ENCODE assay signal across 1 cellular context in the genomic region with DNA sequence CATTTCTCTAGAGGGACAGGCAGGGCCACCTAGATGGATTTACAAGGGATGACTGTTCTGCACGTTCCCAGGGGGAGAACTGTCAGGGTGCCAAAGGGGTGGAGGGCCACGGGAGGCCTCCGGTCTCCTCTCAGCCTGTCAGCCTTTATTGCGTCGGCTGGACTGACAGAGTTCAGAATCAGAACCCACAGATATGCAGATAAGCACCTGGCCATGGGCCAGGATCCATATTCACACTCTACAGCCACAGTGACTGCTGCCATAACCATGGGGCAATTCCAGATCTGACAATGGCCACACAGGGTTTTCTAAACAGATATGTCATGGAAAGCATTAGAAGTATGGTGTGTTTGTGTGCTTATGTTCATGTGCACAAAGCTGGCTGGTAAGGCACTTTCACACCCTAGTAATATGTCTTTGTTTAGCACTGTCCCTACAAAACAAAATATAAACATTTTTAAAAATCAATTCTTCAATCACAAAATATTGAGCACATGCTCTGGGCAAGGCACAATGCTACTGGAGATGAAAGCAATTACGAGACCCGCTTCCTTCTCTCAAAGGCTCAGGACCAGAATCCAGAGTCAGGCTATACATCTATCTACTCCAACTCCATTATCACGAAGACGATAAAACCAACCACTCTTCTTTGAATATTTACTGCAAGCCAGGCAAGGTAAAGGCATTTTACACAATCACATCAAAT.
TF ChIP-seq lines count a peak whose summit lies in the region.

No MANE protein-coding gene starts in this region.

TF ChIP-seq in HepG2, 621 proteins besides CTCF, POLR2A, EP300 and RAD21 (continued from another document and continues in another):
- TF ChIP-seq, protein P1, sequence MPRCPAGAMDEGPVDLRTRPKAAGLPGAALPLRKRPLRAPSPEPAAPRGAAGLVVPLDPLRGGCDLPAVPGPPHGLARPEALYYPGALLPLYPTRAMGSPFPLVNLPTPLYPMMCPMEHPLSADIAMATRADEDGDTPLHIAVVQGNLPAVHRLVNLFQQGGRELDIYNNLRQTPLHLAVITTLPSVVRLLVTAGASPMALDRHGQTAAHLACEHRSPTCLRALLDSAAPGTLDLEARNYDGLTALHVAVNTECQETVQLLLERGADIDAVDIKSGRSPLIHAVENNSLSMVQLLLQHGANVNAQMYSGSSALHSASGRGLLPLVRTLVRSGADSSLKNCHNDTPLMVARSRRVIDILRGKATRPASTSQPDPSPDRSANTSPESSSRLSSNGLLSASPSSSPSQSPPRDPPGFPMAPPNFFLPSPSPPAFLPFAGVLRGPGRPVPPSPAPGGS (CRISPR knock-in tag; IDR thresholded peaks at IDR 0.05): no peak
- no peak for TF ChIP-seq WIZ (CRISPR knock-in tag; IDR thresholded peaks at IDR 0.05)
- no peak for TF ChIP-seq ZNF160 (CRISPR knock-in tag; IDR thresholded peaks at IDR 0.05)
- TF ChIP-seq ZBTB7A (CRISPR knock-in tag; IDR thresholded peaks at IDR 0.05): 0 out of 2 replicates have a peak, but pooled peaks have one; percentile 52
- no peak for TF ChIP-seq MBD4 (IDR thresholded peaks at IDR 0.05; ENCODE audit: borderline replicate concordance, low read length)
- peak; percentile 61 for TF ChIP-seq MXD4 (CRISPR knock-in tag; IDR thresholded peaks at IDR 0.05)
- TF ChIP-seq, protein P2, sequence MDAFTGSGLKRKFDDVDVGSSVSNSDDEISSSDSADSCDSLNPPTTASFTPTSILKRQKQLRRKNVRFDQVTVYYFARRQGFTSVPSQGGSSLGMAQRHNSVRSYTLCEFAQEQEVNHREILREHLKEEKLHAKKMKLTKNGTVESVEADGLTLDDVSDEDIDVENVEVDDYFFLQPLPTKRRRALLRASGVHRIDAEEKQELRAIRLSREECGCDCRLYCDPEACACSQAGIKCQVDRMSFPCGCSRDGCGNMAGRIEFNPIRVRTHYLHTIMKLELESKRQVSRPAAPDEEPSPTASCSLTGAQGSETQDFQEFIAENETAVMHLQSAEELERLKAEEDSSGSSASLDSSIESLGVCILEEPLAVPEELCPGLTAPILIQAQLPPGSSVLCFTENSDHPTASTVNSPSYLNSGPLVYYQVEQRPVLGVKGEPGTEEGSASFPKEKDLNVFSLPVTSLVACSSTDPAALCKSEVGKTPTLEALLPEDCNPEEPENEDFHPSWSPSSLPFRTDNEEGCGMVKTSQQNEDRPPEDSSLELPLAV (CRISPR knock-in tag; conservative IDR thresholded peaks at IDR 0.05; ENCODE audit: low read depth): no peak
- TF ChIP-seq MLLT10 (CRISPR knock-in tag; IDR thresholded peaks at IDR 0.05): no peak
- no peak for TF ChIP-seq NCOA1 (CRISPR knock-in tag; IDR thresholded peaks at IDR 0.05)
- TF ChIP-seq, protein P3, sequence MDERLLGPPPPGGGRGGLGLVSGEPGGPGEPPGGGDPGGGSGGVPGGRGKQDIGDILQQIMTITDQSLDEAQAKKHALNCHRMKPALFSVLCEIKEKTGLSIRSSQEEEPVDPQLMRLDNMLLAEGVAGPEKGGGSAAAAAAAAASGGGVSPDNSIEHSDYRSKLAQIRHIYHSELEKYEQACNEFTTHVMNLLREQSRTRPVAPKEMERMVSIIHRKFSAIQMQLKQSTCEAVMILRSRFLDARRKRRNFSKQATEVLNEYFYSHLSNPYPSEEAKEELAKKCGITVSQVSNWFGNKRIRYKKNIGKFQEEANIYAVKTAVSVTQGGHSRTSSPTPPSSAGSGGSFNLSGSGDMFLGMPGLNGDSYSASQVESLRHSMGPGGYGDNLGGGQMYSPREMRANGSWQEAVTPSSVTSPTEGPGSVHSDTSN (CRISPR knock-in tag; IDR thresholded peaks at IDR 0.05): no peak
- TF ChIP-seq ZNF235 (CRISPR knock-in tag; IDR thresholded peaks at IDR 0.05; ENCODE audit: borderline replicate concordance): no peak
- TF ChIP-seq SOX13 (IDR thresholded peaks at IDR 0.05): peak; percentile 44
- TF ChIP-seq SOX13 (CRISPR knock-in tag; conservative IDR thresholded peaks at IDR 0.05 in 1 of 2, IDR thresholded peaks at IDR 0.05 in 1 of 2): peak in 1 of 2 experiments; percentile 69; a peak in 1 of 4 replicates
- TF ChIP-seq, protein P4, sequence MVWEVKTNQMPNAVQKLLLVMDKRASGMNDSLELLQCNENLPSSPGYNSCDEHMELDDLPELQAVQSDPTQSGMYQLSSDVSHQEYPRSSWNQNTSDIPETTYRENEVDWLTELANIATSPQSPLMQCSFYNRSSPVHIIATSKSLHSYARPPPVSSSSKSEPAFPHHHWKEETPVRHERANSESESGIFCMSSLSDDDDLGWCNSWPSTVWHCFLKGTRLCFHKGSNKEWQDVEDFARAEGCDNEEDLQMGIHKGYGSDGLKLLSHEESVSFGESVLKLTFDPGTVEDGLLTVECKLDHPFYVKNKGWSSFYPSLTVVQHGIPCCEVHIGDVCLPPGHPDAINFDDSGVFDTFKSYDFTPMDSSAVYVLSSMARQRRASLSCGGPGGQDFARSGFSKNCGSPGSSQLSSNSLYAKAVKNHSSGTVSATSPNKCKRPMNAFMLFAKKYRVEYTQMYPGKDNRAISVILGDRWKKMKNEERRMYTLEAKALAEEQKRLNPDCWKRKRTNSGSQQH (CRISPR knock-in tag; IDR thresholded peaks at IDR 0.05; ENCODE audit: low read depth): no peak
- TF ChIP-seq ZNF382 (CRISPR knock-in tag; IDR thresholded peaks at IDR 0.05; ENCODE audit: borderline replicate concordance): no peak
- TF ChIP-seq PPARG (CRISPR knock-in tag; conservative IDR thresholded peaks at IDR 0.05): peak; percentile 87
- TF ChIP-seq ZNF292 (CRISPR knock-in tag; IDR thresholded peaks at IDR 0.05; ENCODE audit: borderline replicate concordance, low read depth): peak; percentile 60; the same call in 1 of the 2 replicates
- no peak; the same call in 1 of the 2 replicates for TF ChIP-seq YEATS4 (CRISPR knock-in tag; IDR thresholded peaks at IDR 0.05; ENCODE audit: borderline replicate concordance)
- no peak for TF ChIP-seq ZNF354B (CRISPR knock-in tag; IDR thresholded peaks at IDR 0.05)
- no peak for TF ChIP-seq HCFC1 (IDR thresholded peaks at IDR 0.05; ENCODE audit: low read depth, low read length)
- TF ChIP-seq YY1 (IDR thresholded peaks at IDR 0.05; ENCODE audit: insufficient read depth, insufficient replicate concordance, low read depth, low read length): no peak
- TF ChIP-seq ZNF317 (CRISPR knock-in tag; IDR thresholded peaks at IDR 0.05): no peak
- no peak for TF ChIP-seq POLR2G (IDR thresholded peaks at IDR 0.05; ENCODE audit: low read depth, low read length)
- peak; percentile 53 for TF ChIP-seq ELF3 (CRISPR knock-in tag; IDR thresholded peaks at IDR 0.05)
- TF ChIP-seq, protein P5, sequence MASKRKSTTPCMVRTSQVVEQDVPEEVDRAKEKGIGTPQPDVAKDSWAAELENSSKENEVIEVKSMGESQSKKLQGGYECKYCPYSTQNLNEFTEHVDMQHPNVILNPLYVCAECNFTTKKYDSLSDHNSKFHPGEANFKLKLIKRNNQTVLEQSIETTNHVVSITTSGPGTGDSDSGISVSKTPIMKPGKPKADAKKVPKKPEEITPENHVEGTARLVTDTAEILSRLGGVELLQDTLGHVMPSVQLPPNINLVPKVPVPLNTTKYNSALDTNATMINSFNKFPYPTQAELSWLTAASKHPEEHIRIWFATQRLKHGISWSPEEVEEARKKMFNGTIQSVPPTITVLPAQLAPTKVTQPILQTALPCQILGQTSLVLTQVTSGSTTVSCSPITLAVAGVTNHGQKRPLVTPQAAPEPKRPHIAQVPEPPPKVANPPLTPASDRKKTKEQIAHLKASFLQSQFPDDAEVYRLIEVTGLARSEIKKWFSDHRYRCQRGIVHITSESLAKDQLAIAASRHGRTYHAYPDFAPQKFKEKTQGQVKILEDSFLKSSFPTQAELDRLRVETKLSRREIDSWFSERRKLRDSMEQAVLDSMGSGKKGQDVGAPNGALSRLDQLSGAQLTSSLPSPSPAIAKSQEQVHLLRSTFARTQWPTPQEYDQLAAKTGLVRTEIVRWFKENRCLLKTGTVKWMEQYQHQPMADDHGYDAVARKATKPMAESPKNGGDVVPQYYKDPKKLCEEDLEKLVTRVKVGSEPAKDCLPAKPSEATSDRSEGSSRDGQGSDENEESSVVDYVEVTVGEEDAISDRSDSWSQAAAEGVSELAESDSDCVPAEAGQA (IDR thresholded peaks at IDR 0.05; ENCODE audit: low read depth): no peak
- TF ChIP-seq, protein P5 (CRISPR knock-in tag; IDR thresholded peaks at IDR 0.05; ENCODE audit: borderline replicate concordance): no peak
- TF ChIP-seq ZNF335 (CRISPR knock-in tag; IDR thresholded peaks at IDR 0.05): no peak
- no peak for TF ChIP-seq ZNF660 (CRISPR knock-in tag; IDR thresholded peaks at IDR 0.05; ENCODE audit: borderline replicate concordance, low read depth)
- no peak for TF ChIP-seq ZNF841 (CRISPR knock-in tag; IDR thresholded peaks at IDR 0.05; ENCODE audit: borderline replicate concordance)
- TF ChIP-seq, protein P6, sequence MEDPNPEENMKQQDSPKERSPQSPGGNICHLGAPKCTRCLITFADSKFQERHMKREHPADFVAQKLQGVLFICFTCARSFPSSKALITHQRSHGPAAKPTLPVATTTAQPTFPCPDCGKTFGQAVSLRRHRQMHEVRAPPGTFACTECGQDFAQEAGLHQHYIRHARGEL (CRISPR knock-in tag; IDR thresholded peaks at IDR 0.05): no peak
- no peak for TF ChIP-seq GTF3A (CRISPR knock-in tag; conservative IDR thresholded peaks at IDR 0.05)
- TF ChIP-seq ZNF331 (CRISPR knock-in tag; IDR thresholded peaks at IDR 0.05): peak; percentile 79; the same call in 1 of the 2 replicates
- TF ChIP-seq ZNF644 (CRISPR knock-in tag; IDR thresholded peaks at IDR 0.05; ENCODE audit: low read depth): peak; percentile 59; the same call in 1 of the 2 replicates
- peak; percentile 70; the same call in 1 of the 2 replicates for TF ChIP-seq ZNF441 (CRISPR knock-in tag; IDR thresholded peaks at IDR 0.05; ENCODE audit: borderline replicate concordance)
- TF ChIP-seq ZNF484 (CRISPR knock-in tag; IDR thresholded peaks at IDR 0.05; ENCODE audit: borderline replicate concordance, low read depth): no peak
- no peak for TF ChIP-seq ZFP37 (CRISPR knock-in tag; IDR thresholded peaks at IDR 0.05; ENCODE audit: borderline replicate concordance)
- TF ChIP-seq, protein P7, sequence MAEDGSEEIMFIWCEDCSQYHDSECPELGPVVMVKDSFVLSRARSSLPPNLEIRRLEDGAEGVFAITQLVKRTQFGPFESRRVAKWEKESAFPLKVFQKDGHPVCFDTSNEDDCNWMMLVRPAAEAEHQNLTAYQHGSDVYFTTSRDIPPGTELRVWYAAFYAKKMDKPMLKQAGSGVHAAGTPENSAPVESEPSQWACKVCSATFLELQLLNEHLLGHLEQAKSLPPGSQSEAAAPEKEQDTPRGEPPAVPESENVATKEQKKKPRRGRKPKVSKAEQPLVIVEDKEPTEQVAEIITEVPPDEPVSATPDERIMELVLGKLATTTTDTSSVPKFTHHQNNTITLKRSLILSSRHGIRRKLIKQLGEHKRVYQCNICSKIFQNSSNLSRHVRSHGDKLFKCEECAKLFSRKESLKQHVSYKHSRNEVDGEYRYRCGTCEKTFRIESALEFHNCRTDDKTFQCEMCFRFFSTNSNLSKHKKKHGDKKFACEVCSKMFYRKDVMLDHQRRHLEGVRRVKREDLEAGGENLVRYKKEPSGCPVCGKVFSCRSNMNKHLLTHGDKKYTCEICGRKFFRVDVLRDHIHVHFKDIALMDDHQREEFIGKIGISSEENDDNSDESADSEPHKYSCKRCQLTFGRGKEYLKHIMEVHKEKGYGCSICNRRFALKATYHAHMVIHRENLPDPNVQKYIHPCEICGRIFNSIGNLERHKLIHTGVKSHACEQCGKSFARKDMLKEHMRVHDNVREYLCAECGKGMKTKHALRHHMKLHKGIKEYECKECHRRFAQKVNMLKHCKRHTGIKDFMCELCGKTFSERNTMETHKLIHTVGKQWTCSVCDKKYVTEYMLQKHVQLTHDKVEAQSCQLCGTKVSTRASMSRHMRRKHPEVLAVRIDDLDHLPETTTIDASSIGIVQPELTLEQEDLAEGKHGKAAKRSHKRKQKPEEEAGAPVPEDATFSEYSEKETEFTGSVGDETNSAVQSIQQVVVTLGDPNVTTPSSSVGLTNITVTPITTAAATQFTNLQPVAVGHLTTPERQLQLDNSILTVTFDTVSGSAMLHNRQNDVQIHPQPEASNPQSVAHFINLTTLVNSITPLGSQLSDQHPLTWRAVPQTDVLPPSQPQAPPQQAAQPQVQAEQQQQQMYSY (CRISPR knock-in tag; IDR thresholded peaks at IDR 0.05): no peak
- TF ChIP-seq SUZ12 (IDR thresholded peaks at IDR 0.05; ENCODE audit: low read depth, low read length): no peak
- no peak for TF ChIP-seq SSRP1 (CRISPR knock-in tag; IDR thresholded peaks at IDR 0.05)
- TF ChIP-seq, protein P8, sequence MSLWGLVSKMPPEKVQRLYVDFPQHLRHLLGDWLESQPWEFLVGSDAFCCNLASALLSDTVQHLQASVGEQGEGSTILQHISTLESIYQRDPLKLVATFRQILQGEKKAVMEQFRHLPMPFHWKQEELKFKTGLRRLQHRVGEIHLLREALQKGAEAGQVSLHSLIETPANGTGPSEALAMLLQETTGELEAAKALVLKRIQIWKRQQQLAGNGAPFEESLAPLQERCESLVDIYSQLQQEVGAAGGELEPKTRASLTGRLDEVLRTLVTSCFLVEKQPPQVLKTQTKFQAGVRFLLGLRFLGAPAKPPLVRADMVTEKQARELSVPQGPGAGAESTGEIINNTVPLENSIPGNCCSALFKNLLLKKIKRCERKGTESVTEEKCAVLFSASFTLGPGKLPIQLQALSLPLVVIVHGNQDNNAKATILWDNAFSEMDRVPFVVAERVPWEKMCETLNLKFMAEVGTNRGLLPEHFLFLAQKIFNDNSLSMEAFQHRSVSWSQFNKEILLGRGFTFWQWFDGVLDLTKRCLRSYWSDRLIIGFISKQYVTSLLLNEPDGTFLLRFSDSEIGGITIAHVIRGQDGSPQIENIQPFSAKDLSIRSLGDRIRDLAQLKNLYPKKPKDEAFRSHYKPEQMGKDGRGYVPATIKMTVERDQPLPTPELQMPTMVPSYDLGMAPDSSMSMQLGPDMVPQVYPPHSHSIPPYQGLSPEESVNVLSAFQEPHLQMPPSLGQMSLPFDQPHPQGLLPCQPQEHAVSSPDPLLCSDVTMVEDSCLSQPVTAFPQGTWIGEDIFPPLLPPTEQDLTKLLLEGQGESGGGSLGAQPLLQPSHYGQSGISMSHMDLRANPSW (CRISPR knock-in tag; IDR thresholded peaks at IDR 0.05; ENCODE audit: borderline replicate concordance): 0 out of 2 replicates have a peak, but pooled peaks have one; percentile 46
- no peak for TF ChIP-seq HMGA1 (CRISPR knock-in tag; conservative IDR thresholded peaks at IDR 0.05)
- no peak for TF ChIP-seq KLF12 (CRISPR knock-in tag; IDR thresholded peaks at IDR 0.05; ENCODE audit: borderline replicate concordance)
- no peak for TF ChIP-seq IKZF4 (CRISPR knock-in tag; IDR thresholded peaks at IDR 0.05; ENCODE audit: borderline replicate concordance, low read depth, not compliant biosample characterization)
- TF ChIP-seq ZNF430 (CRISPR knock-in tag; IDR thresholded peaks at IDR 0.05): 0 out of 2 replicates have a peak, but pooled peaks have one; percentile 47
